In the genomic region with DNA sequence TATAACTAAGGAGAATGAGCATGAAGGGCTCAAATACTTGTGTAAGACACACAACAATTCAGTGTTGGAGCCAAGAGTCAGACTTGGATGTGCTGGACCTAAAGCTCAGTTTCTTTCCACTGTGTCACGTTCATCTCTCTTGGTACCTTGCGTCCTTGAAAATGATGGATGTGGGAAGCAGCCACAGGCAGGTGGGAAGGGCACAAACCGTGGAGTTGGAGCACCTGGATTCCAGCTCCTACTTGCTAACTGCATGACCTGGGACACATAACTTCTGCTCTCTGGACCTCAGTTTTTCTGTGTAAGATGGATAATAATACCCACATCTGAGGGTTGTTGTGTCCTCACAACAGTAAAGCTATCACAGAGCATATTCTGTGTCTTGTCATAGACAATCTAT, we compare ENCODE assay signal across 8 cellular contexts.
"Had no signal": no experiment of that assay in that cellular context is flagged by ENCODE, and none has a peak within 500 bp of the region (broad histone marks: within the 10 kb centered on the region; RNA-seq: fewer than 3 reads in every experiment).

No MANE protein-coding gene starts in this region.

- H3K27ac ChIP-seq: GM23248, HL-60 had no signal

- H3K36me3 ChIP-seq: HAP-1 had no signal

- H3K9me3 ChIP-seq: HAP-1 had no signal

- H2AFZ ChIP-seq: GM23248 had no signal

- DNase-seq: GM23248, GOT3, H7, HFFc6, KBM-7 had no signal

- H3K9ac ChIP-seq: GM23248 had no signal

- H3K9me3 Mint-ChIP-seq: HFFc6, IgD-negative memory B cell had no signal

- H3K4me1 Mint-ChIP-seq: IgD-negative memory B cell had no signal

- H3K27ac Mint-ChIP-seq: HFFc6, IgD-negative memory B cell had no signal

- H3K4me3 Mint-ChIP-seq: HFFc6, IgD-negative memory B cell had no signal

- H3K4me3 ChIP-seq: GM23248, HAP-1 had no signal
